Comparison of ENCODE assay signal across 1 cellular context in the genomic region with DNA sequence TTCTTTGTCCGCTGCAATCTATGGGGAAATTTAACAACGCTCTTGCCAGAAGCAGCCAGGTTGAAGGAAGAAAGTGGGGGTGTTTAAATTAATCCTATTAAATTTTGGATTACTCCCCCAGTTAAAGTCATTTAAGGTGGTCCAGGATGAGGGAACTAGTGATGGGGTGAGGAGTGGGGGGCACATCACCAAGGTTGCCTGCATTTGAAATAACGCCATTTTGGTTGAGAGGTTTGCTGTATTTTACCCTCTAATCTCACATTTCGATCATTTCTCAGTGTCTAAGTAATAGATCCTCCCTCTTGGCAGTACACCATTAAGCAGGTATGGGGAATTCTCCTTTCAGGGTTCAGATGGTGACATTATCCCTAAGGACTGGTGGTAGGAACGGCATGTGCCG.
TF ChIP-seq lines count a peak whose summit lies in the region.

No MANE protein-coding gene starts in this region.

TF ChIP-seq in H1, 55 proteins besides CTCF, POLR2A, EP300 and RAD21:
- TF ChIP-seq, protein P1, sequence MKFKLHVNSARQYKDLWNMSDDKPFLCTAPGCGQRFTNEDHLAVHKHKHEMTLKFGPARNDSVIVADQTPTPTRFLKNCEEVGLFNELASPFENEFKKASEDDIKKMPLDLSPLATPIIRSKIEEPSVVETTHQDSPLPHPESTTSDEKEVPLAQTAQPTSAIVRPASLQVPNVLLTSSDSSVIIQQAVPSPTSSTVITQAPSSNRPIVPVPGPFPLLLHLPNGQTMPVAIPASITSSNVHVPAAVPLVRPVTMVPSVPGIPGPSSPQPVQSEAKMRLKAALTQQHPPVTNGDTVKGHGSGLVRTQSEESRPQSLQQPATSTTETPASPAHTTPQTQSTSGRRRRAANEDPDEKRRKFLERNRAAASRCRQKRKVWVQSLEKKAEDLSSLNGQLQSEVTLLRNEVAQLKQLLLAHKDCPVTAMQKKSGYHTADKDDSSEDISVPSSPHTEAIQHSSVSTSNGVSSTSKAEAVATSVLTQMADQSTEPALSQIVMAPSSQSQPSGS (IDR thresholded peaks at IDR 0.05; ENCODE audit: low read length) = no peak
- TF ChIP-seq YY1 (IDR thresholded peaks at IDR 0.05; ENCODE audit: low read depth, low read length) (peak; percentile 61), CHD1 (IDR thresholded peaks at IDR 0.05; ENCODE audit: low read depth, low read length) (0 out of 2 replicates have a peak, but pooled peaks have one; percentile 17)
